8 cellular contexts compared by ENCODE assay signal in the genomic region with DNA sequence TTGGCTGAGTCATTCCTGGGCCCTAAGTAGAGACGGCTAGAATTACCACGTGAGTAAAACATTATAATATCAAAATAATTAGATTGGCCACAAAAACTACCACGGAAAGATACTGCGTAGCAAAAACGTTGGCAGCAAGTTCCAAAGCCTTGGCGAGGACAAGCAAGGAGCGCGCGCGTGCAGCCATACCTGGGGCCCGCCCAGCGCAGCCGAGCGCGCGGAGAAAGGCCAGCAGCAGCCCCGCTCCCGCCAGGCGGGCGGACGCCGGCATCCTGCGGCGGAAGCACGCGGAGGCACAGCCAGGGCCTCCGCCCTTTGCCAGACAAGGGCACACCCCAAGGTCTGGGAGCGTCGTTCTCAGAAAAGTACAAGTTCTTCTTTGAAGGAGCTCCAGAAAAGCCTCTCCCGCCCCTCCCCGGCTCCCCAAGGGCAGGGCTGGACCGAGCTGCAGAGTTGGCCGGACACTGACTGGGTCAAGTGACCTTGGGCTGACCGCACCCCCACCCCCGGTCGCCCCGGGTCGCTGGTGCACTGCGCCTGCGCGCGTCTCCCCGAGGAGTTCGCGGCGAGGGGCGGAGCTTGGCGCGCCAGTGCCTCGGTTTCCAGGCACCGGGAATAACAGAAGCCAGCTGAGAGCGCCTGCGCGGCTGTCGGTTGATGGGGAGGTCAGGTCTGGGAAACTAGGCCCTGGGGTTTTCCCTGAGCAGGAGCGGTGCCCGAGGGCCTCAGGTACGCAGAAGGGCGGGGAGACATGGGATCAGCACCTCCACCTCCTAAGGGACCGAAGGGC. TPM values are rescaled to one million over a fixed set of nuclear protein-coding genes. Genes with fewer than 3 reads are reported as not detected.
A peak's percentile ranks its signal among the peaks of the same experiment; 100 is the strongest.
DNase-seq lines count a peak whose midpoint lies in the region; TF ChIP-seq lines count a peak whose summit lies in the region.

A gene with protein sequence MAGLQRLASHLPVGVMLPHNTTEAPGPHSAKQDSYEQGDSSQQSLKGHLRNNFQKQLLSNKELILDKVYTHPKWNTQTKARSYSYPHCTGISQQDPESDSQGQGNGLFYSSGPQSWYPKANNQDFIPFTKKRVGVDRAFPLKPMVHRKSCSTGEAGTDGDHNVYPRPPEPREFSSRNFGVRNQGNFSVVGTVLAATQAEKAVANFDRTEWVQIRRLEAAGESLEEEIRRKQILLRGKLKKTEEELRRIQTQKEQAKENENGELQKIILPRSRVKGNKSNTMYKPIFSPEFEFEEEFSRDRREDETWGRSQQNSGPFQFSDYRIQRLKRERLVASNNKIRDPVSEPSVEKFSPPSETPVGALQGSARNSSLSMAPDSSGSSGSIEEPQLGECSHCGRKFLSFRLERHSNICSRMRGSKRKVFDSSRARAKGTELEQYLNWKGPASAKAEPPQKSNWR (plus strand): TSS at position 621 of the 790 bp plus-strand sequence. CDS start 933 bp downstream, outside the sequence.

- intact Hi-C loops in left ventricle myocardium inferior (cut with micrococcal nuclease) (loop anchor here (10.0 kb wide), 1 partner anchor 124 kb away; no protein-coding TSS in a partner anchor), posterior cingulate gyrus (cut with DNase I) (loop anchor here (2.0 kb wide), 1 partner anchor 66 kb away; a partner anchor contains a TSS)

- peak within 1 kb of the TSS; percentile 86 for H3K4me2 ChIP-seq in GM23248 (ENCODE audit: unreplicated experiment)

- H3K9me3 ChIP-seq in GM23248 (ENCODE audit: low read depth) (no peaks in the 10 kb centered on the region), left ventricle myocardium inferior (replicated peaks) (no peaks in the 10 kb centered on the region)

- no peaks in the 10 kb centered on the region for H3K9me2 ChIP-seq in GM23248 (ENCODE audit: insufficient read depth)

- H3K4me3 ChIP-seq in GM23248 (peak within 1 kb of the TSS; percentile 73), left ventricle myocardium inferior (peak within 1 kb of the TSS; percentile 70), urinary bladder (ENCODE audit: low read depth, low read length) (peak within 1 kb of the TSS; percentile 35)

- TF ChIP-seq CTCF in left ventricle myocardium inferior (IDR thresholded peaks at IDR 0.05; ENCODE audit: borderline replicate concordance): peak; percentile 15

- H3K4me1 ChIP-seq in GM23248 (ENCODE audit: insufficient read depth): peaks cover 18% of the 10 kb centered on the region
- peaks cover 82% of the 10 kb centered on the region for H3K4me1 ChIP-seq in left ventricle myocardium inferior
- no peaks in the 10 kb centered on the region for H3K4me1 ChIP-seq in urinary bladder (ENCODE audit: insufficient read depth)

- peak within 1 kb of the TSS; percentile 80 for H3K9ac ChIP-seq in GM23248

- no peaks in the 10 kb centered on the region; the same call in 1 of the 2 replicates for H3K79me2 ChIP-seq in GM23248 (ENCODE audit: insufficient read depth)

- no peaks in the 10 kb centered on the region for H3K36me3 ChIP-seq in GM23248 (ENCODE audit: low read depth)
- H3K36me3 ChIP-seq in left ventricle myocardium inferior: no peaks in the 10 kb centered on the region
- no peaks in the 10 kb centered on the region for H3K36me3 ChIP-seq in urinary bladder (ENCODE audit: insufficient read depth)

- peak within 1 kb of the TSS; percentile 75 for H2AFZ ChIP-seq in GM23248

- H3K27ac ChIP-seq in GM23248: peak within 1 kb of the TSS; percentile 74
- peak within 1 kb of the TSS; percentile 96 for H3K27ac ChIP-seq in left ventricle myocardium inferior (replicated peaks)
- peak within 1 kb of the TSS; percentile 57 for H3K27ac ChIP-seq in urinary bladder (ENCODE audit: low read depth)

- H4K20me1 ChIP-seq in GM23248 (ENCODE audit: insufficient read depth): no peaks in the 10 kb centered on the region

- peaks cover 23% of the 10 kb centered on the region; the same call in 1 of the 2 replicates for H3F3A ChIP-seq in GM23248 (ENCODE audit: insufficient read depth)

- in situ Hi-C loops in GM23248 (cut with MboI): no loop called here

- WGBS in GM23248 (ENCODE audit: low coverage in 1 of 2, low lambda C conversion rate in 2 of 2, missing lambda C conversion rate in 2 of 2), 2 experiments: 2 to 3% methylated on average over 51 to 52 of the region's 60 CpGs
- under 1% methylated on average over 60 of the region's 60 CpGs for WGBS in urinary bladder

- DNase-seq in DMS79 (lab: John Stamatoyannopoulos, UW) (peak; percentile 95), GM23248 (peak; percentile 94), MV-4-11 (lab: John Stamatoyannopoulos, UW) (peak; percentile 58), SW480 (ENCODE audit: low spot score) (peak; percentile 89), amygdala (lab: John Stamatoyannopoulos, UW) (peak; percentile 73 to 98 (median 91)), left ventricle myocardium inferior (peak; percentile 97), posterior cingulate gyrus (peak; percentile 91 to 99 (median 96))

- H3K27me3 ChIP-seq in GM23248 (replicated peaks; ENCODE audit: insufficient read depth) (no peaks in the 10 kb centered on the region), left ventricle myocardium inferior (ENCODE audit: low read depth) (no peaks in the 10 kb centered on the region)

RNA-seq across cellular contexts. Expression of the gene that starts here (rescaled TPM):
- total RNA-seq in GM23248 (2014; rRNA removed; shearing (Covaris generic)): 2.8 and 5.3 TPM in 2 replicates
- polyA plus RNA-seq in GM23248 (2016; fragmentation: Nextera tagmentation; extraction: Ambion mirVana) (1.0 TPM in 2 replicates), urinary bladder (2.3 TPM)
- total RNA-seq in left ventricle myocardium inferior (10.5 TPM), urinary bladder (1.5 TPM)

Comparison
In these comparisons a context has a peak if more than half of its experiments do, and no peak if none do; other contexts are left out.
1. Peak in every context shown above with its lines: DNase-seq, H3K4me3 ChIP-seq and H3K27ac ChIP-seq.